In the genomic region with DNA sequence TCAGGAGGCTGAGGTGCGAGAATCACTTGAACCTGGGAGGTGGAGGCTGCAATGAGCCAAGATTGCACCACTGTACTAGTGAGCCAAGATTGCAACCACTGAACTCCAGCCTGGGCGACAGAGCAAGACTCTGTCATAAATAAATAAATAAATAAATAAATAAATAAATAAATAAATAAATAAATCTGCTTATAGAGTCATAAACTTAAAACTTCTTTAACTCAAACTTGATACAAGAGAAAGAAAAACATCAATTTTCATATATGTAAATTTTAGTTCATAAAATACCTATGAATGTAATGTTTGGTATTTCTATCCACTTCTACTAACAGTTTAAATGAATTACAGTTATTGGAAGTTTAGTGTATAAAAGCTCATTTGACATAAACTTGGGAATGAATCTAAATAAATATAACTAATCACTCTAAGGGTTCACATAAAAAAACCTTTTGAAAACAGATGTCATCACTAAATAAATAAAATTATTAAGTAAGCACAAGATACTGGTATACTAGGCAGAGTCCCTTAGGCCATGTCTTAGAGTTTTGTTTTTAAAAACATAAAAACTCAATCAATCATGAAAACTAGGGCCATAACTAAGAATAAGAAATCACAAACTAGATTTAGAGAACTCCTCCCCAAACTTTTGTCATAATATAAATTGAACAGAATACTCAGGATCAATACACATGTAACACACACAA, we compare ENCODE assay signal across 1 cellular context.
TF ChIP-seq lines count a peak whose summit lies in the region.

No MANE protein-coding gene starts in this region.

TF ChIP-seq in HEK293, 187 proteins besides CTCF, POLR2A, EP300 and RAD21 (continued from another document and continues in another):
- TF ChIP-seq ZFP3 (tag by site-specific recombination; IDR thresholded peaks at IDR 0.05; ENCODE audit: low read depth): 0 out of 2 replicates have a peak, but pooled peaks have one; percentile 49
- TF ChIP-seq ZNF623 (tag by site-specific recombination; IDR thresholded peaks at IDR 0.05): peak; percentile 86
- TF ChIP-seq ZNF292 (tag by site-specific recombination; IDR thresholded peaks at IDR 0.05; ENCODE audit: borderline replicate concordance, low read depth): peak; percentile 91; the same call in 1 of the 2 replicates
- TF ChIP-seq ZNF473 (tag by site-specific recombination; IDR thresholded peaks at IDR 0.05): no peak
- peak; percentile 46; the same call in 1 of the 2 replicates for TF ChIP-seq ZBTB21 (tag by site-specific recombination; IDR thresholded peaks at IDR 0.05)
- TF ChIP-seq, protein P1, sequence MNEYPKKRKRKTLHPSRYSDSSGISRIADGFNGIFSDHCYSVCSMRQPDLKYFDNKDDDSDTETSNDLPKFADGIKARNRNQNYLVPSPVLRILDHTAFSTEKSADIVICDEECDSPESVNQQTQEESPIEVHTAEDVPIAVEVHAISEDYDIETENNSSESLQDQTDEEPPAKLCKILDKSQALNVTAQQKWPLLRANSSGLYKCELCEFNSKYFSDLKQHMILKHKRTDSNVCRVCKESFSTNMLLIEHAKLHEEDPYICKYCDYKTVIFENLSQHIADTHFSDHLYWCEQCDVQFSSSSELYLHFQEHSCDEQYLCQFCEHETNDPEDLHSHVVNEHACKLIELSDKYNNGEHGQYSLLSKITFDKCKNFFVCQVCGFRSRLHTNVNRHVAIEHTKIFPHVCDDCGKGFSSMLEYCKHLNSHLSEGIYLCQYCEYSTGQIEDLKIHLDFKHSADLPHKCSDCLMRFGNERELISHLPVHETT (tag by site-specific recombination; IDR thresholded peaks at IDR 0.05): 0 out of 2 replicates have a peak, but pooled peaks have one; percentile 38
- no peak for TF ChIP-seq ZNF23 (tag by site-specific recombination; IDR thresholded peaks at IDR 0.05; ENCODE audit: borderline replicate concordance)
- TF ChIP-seq ZFP69B (tag by site-specific recombination; IDR thresholded peaks at IDR 0.05): no peak
- peak; percentile 83 for TF ChIP-seq ZNF558 (tag by site-specific recombination; IDR thresholded peaks at IDR 0.05)
- TF ChIP-seq ZNF529 (tag by site-specific recombination; IDR thresholded peaks at IDR 0.05; ENCODE audit: insufficient replicate concordance): peak; percentile 70
- peak; percentile 84; the same call in 1 of the 2 replicates for TF ChIP-seq ZNF354C (tag by site-specific recombination; IDR thresholded peaks at IDR 0.05; ENCODE audit: borderline replicate concordance, low read depth)
- peak; percentile 76; the same call in 1 of the 2 replicates for TF ChIP-seq ZNF223 (tag by site-specific recombination; IDR thresholded peaks at IDR 0.05)
- TF ChIP-seq ZNF140 (tag by site-specific recombination; IDR thresholded peaks at IDR 0.05): peak; percentile 97
- TF ChIP-seq ZNF530 (tag by site-specific recombination; IDR thresholded peaks at IDR 0.05; ENCODE audit: low read depth): peak; percentile 58; the same call in 1 of the 2 replicates
- peak; percentile 99 for TF ChIP-seq ZNF394 (tag by site-specific recombination; IDR thresholded peaks at IDR 0.05; ENCODE audit: borderline replicate concordance)
- no peak for TF ChIP-seq ZNF747 (tag by site-specific recombination; IDR thresholded peaks at IDR 0.05)
- TF ChIP-seq, protein P2, sequence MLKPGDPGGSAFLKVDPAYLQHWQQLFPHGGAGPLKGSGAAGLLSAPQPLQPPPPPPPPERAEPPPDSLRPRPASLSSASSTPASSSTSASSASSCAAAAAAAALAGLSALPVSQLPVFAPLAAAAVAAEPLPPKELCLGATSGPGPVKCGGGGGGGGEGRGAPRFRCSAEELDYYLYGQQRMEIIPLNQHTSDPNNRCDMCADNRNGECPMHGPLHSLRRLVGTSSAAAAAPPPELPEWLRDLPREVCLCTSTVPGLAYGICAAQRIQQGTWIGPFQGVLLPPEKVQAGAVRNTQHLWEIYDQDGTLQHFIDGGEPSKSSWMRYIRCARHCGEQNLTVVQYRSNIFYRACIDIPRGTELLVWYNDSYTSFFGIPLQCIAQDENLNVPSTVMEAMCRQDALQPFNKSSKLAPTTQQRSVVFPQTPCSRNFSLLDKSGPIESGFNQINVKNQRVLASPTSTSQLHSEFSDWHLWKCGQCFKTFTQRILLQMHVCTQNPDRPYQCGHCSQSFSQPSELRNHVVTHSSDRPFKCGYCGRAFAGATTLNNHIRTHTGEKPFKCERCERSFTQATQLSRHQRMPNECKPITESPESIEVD (tag by site-specific recombination; IDR thresholded peaks at IDR 0.05): peak; percentile 28; the same call in 1 of the 2 replicates
- TF ChIP-seq ZSCAN16 (tag by site-specific recombination; IDR thresholded peaks at IDR 0.05): 0 out of 2 replicates have a peak, but pooled peaks have one; percentile 15
- no peak for TF ChIP-seq KLF8 (tag by site-specific recombination; IDR thresholded peaks at IDR 0.05)
- TF ChIP-seq, protein P3, sequence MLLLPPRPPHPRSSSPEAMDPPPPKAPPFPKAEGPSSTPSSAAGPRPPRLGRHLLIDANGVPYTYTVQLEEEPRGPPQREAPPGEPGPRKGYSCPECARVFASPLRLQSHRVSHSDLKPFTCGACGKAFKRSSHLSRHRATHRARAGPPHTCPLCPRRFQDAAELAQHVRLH (tag by site-specific recombination; IDR thresholded peaks at IDR 0.05): 0 out of 2 replicates have a peak, but pooled peaks have one; percentile 38
- no peak for TF ChIP-seq SCRT2 (tag by site-specific recombination; IDR thresholded peaks at IDR 0.05)
- peak; percentile 71; the same call in 1 of the 2 replicates for TF ChIP-seq ZNF560 (tag by site-specific recombination; IDR thresholded peaks at IDR 0.05; ENCODE audit: borderline replicate concordance)
- TF ChIP-seq ZNF514 (tag by site-specific recombination; IDR thresholded peaks at IDR 0.05): 0 out of 2 replicates have a peak, but pooled peaks have one; percentile 64
- TF ChIP-seq, protein P4, sequence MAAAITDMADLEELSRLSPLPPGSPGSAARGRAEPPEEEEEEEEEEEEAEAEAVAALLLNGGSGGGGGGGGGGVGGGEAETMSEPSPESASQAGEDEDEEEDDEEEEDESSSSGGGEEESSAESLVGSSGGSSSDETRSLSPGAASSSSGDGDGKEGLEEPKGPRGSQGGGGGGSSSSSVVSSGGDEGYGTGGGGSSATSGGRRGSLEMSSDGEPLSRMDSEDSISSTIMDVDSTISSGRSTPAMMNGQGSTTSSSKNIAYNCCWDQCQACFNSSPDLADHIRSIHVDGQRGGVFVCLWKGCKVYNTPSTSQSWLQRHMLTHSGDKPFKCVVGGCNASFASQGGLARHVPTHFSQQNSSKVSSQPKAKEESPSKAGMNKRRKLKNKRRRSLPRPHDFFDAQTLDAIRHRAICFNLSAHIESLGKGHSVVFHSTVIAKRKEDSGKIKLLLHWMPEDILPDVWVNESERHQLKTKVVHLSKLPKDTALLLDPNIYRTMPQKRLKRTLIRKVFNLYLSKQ (tag by site-specific recombination; IDR thresholded peaks at IDR 0.05; ENCODE audit: borderline replicate concordance): peak; percentile 86; the same call in 1 of the 2 replicates
- TF ChIP-seq, protein P5, sequence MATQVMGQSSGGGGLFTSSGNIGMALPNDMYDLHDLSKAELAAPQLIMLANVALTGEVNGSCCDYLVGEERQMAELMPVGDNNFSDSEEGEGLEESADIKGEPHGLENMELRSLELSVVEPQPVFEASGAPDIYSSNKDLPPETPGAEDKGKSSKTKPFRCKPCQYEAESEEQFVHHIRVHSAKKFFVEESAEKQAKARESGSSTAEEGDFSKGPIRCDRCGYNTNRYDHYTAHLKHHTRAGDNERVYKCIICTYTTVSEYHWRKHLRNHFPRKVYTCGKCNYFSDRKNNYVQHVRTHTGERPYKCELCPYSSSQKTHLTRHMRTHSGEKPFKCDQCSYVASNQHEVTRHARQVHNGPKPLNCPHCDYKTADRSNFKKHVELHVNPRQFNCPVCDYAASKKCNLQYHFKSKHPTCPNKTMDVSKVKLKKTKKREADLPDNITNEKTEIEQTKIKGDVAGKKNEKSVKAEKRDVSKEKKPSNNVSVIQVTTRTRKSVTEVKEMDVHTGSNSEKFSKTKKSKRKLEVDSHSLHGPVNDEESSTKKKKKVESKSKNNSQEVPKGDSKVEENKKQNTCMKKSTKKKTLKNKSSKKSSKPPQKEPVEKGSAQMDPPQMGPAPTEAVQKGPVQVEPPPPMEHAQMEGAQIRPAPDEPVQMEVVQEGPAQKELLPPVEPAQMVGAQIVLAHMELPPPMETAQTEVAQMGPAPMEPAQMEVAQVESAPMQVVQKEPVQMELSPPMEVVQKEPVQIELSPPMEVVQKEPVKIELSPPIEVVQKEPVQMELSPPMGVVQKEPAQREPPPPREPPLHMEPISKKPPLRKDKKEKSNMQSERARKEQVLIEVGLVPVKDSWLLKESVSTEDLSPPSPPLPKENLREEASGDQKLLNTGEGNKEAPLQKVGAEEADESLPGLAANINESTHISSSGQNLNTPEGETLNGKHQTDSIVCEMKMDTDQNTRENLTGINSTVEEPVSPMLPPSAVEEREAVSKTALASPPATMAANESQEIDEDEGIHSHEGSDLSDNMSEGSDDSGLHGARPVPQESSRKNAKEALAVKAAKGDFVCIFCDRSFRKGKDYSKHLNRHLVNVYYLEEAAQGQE (tag by site-specific recombination; IDR thresholded peaks at IDR 0.05): peak; percentile 77
- TF ChIP-seq ZFP37 (tag by site-specific recombination; IDR thresholded peaks at IDR 0.05): peak; percentile 93
- 0 out of 2 replicates have a peak, but pooled peaks have one; percentile 60 for TF ChIP-seq ZBTB1 (tag by site-specific recombination; IDR thresholded peaks at IDR 0.05)
- TF ChIP-seq ZXDB (tag by site-specific recombination; IDR thresholded peaks at IDR 0.05): peak; percentile 93
- peak; percentile 84 for TF ChIP-seq ZNF266 (tag by site-specific recombination; IDR thresholded peaks at IDR 0.05; ENCODE audit: low read depth)
- peak; percentile 90 for TF ChIP-seq ZNF664 (tag by site-specific recombination; IDR thresholded peaks at IDR 0.05)
- peak; percentile 54; the same call in 1 of the 2 replicates for TF ChIP-seq MYNN (tag by site-specific recombination; IDR thresholded peaks at IDR 0.05; ENCODE audit: borderline replicate concordance)
- 0 out of 2 replicates have a peak, but pooled peaks have one; percentile 22 for TF ChIP-seq ZNF791 (tag by site-specific recombination; IDR thresholded peaks at IDR 0.05)
- TF ChIP-seq, protein P6, sequence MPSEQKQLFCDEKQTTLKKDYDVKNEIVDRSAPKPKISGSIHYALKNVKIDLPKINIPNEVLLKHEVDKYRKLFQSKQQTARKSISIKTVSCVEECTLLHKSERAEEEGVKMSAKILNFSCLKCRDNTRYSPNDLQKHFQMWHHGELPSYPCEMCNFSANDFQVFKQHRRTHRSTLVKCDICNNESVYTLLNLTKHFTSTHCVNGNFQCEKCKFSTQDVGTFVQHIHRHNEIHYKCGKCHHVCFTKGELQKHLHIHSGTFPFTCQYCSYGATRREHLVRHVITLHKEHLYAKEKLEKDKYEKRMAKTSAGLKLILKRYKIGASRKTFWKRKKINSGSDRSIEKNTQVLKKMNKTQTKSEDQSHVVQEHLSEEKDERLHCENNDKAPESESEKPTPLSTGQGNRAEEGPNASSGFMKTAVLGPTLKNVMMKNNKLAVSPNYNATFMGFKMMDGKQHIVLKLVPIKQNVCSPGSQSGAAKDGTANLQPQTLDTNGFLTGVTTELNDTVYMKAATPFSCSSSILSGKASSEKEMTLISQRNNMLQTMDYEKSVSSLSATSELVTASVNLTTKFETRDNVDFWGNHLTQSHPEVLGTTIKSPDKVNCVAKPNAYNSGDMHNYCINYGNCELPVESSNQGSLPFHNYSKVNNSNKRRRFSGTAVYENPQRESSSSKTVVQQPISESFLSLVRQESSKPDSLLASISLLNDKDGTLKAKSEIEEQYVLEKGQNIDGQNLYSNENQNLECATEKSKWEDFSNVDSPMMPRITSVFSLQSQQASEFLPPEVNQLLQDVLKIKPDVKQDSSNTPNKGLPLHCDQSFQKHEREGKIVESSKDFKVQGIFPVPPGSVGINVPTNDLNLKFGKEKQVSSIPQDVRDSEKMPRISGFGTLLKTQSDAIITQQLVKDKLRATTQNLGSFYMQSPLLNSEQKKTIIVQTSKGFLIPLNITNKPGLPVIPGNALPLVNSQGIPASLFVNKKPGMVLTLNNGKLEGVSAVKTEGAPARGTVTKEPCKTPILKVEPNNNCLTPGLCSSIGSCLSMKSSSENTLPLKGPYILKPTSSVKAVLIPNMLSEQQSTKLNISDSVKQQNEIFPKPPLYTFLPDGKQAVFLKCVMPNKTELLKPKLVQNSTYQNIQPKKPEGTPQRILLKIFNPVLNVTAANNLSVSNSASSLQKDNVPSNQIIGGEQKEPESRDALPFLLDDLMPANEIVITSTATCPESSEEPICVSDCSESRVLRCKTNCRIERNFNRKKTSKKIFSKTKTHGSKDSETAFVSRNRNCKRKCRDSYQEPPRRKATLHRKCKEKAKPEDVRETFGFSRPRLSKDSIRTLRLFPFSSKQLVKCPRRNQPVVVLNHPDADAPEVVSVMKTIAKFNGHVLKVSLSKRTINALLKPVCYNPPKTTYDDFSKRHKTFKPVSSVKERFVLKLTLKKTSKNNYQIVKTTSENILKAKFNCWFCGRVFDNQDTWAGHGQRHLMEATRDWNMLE (tag by site-specific recombination; conservative IDR thresholded peaks at IDR 0.05; ENCODE audit: low read depth): peak; percentile 95
- TF ChIP-seq ZNF555 (tag by site-specific recombination; conservative IDR thresholded peaks at IDR 0.05): peak; percentile 98
- no peak for TF ChIP-seq TRIM28 (IDR thresholded peaks at IDR 0.05; ENCODE audit: borderline replicate concordance, low read length)
- TF ChIP-seq ZNF510 (tag by site-specific recombination; IDR thresholded peaks at IDR 0.05; ENCODE audit: insufficient replicate concordance): peak; percentile 91
- TF ChIP-seq ZNF404 (tag by site-specific recombination; IDR thresholded peaks at IDR 0.05): peak; percentile 52; the same call in 1 of the 2 replicates
- TF ChIP-seq ZSCAN23 (tag by site-specific recombination; IDR thresholded peaks at IDR 0.05): 0 out of 2 replicates have a peak, but pooled peaks have one; percentile 60
- peak; percentile 68; the same call in 1 of the 2 replicates for TF ChIP-seq MZF1 (tag by site-specific recombination; IDR thresholded peaks at IDR 0.05; ENCODE audit: borderline replicate concordance)
- peak; percentile 99 for TF ChIP-seq ZNF426 (tag by site-specific recombination; IDR thresholded peaks at IDR 0.05)
- TF ChIP-seq, protein P7, sequence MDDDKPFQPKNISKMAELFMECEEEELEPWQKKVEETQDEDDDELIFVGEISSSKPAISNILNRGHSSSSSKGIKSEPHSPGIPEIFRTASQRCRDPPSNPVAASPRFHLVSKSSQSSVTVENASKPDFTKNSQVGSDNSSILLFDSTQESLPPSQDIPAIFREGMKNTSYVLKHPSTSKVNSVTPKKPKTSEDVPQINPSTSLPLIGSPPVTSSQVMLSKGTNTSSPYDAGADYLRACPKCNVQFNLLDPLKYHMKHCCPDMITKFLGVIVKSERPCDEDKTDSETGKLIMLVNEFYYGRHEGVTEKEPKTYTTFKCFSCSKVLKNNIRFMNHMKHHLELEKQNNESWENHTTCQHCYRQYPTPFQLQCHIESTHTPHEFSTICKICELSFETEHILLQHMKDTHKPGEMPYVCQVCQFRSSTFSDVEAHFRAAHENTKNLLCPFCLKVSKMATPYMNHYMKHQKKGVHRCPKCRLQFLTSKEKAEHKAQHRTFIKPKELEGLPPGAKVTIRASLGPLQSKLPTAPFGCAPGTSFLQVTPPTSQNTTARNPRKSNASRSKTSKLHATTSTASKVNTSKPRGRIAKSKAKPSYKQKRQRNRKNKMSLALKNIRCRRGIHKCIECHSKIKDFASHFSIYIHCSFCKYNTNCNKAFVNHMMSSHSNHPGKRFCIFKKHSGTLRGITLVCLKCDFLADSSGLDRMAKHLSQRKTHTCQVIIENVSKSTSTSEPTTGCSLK (tag by site-specific recombination; IDR thresholded peaks at IDR 0.05): no peak
- peak; percentile 53; the same call in 1 of the 2 replicates for TF ChIP-seq ZNF610 (tag by site-specific recombination; IDR thresholded peaks at IDR 0.05; ENCODE audit: borderline replicate concordance)
- no peak for TF ChIP-seq ZNF600 (tag by site-specific recombination; IDR thresholded peaks at IDR 0.05)
- TF ChIP-seq SP3 (tag by site-specific recombination; IDR thresholded peaks at IDR 0.05): peak; percentile 28; the same call in 1 of the 2 replicates
- peak; percentile 84 for TF ChIP-seq ZNF501 (tag by site-specific recombination; IDR thresholded peaks at IDR 0.05)
